1 cellular context compared by ENCODE assay signal in the genomic region with DNA sequence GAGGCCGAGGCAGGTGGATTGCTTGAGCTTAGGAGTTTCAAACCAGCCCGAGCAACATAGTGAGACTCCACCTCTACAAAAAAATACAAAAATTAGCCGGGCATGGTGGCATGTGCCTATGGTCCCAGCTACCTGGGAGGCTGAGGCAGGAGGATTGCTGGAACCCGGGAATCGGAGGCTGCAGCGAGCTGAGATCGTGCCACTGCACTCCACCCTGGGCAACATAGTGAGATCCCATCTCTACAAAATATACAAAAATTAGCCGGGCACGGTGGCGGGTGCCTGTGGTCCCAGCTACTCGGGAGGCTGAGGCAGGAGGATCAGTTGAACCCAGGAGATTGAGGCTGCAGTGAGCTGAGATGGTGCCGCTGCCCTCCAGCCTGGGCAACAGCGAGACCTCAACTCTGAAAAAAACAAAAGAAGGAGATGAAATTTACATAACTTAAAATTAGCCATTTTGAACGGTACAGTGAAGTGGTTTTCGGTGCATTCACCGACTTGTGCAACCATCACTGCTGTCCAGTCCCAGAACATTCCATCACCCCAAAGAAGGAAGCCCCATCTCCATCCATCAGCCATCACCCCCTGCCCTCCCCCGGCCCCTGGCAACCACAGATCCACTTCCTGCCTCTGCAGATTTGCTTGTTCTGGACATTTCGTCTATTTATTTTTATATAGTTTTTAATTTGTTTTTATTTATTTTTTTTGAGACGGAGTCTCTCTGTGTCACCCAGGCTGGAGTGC.
A peak's percentile ranks its signal among the peaks of the same experiment; 100 is the strongest.
TF ChIP-seq lines count a peak whose summit lies in the region.

No MANE protein-coding gene starts in this region.

TF ChIP-seq in HepG2, 621 proteins besides CTCF, POLR2A, EP300 and RAD21:
- TF ChIP-seq, protein P1, sequence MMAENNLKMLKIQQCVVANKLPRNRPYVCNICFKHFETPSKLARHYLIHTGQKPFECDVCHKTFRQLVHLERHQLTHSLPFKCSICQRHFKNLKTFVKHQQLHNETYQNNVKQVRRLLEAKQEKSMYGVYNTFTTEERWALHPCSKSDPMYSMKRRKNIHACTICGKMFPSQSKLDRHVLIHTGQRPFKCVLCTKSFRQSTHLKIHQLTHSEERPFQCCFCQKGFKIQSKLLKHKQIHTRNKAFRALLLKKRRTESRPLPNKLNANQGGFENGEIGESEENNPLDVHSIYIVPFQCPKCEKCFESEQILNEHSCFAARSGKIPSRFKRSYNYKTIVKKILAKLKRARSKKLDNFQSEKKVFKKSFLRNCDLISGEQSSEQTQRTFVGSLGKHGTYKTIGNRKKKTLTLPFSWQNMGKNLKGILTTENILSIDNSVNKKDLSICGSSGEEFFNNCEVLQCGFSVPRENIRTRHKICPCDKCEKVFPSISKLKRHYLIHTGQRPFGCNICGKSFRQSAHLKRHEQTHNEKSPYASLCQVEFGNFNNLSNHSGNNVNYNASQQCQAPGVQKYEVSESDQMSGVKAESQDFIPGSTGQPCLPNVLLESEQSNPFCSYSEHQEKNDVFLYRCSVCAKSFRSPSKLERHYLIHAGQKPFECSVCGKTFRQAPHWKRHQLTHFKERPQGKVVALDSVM (CRISPR knock-in tag; IDR thresholded peaks at IDR 0.05), result peak; percentile 41; the same call in 1 of the 2 replicates
- peak; percentile 80 for TF ChIP-seq ZNF121 (CRISPR knock-in tag; IDR thresholded peaks at IDR 0.05)
- no peak for TF ChIP-seq IKZF1 (IDR thresholded peaks at IDR 0.05)
- TF ChIP-seq, protein P2, sequence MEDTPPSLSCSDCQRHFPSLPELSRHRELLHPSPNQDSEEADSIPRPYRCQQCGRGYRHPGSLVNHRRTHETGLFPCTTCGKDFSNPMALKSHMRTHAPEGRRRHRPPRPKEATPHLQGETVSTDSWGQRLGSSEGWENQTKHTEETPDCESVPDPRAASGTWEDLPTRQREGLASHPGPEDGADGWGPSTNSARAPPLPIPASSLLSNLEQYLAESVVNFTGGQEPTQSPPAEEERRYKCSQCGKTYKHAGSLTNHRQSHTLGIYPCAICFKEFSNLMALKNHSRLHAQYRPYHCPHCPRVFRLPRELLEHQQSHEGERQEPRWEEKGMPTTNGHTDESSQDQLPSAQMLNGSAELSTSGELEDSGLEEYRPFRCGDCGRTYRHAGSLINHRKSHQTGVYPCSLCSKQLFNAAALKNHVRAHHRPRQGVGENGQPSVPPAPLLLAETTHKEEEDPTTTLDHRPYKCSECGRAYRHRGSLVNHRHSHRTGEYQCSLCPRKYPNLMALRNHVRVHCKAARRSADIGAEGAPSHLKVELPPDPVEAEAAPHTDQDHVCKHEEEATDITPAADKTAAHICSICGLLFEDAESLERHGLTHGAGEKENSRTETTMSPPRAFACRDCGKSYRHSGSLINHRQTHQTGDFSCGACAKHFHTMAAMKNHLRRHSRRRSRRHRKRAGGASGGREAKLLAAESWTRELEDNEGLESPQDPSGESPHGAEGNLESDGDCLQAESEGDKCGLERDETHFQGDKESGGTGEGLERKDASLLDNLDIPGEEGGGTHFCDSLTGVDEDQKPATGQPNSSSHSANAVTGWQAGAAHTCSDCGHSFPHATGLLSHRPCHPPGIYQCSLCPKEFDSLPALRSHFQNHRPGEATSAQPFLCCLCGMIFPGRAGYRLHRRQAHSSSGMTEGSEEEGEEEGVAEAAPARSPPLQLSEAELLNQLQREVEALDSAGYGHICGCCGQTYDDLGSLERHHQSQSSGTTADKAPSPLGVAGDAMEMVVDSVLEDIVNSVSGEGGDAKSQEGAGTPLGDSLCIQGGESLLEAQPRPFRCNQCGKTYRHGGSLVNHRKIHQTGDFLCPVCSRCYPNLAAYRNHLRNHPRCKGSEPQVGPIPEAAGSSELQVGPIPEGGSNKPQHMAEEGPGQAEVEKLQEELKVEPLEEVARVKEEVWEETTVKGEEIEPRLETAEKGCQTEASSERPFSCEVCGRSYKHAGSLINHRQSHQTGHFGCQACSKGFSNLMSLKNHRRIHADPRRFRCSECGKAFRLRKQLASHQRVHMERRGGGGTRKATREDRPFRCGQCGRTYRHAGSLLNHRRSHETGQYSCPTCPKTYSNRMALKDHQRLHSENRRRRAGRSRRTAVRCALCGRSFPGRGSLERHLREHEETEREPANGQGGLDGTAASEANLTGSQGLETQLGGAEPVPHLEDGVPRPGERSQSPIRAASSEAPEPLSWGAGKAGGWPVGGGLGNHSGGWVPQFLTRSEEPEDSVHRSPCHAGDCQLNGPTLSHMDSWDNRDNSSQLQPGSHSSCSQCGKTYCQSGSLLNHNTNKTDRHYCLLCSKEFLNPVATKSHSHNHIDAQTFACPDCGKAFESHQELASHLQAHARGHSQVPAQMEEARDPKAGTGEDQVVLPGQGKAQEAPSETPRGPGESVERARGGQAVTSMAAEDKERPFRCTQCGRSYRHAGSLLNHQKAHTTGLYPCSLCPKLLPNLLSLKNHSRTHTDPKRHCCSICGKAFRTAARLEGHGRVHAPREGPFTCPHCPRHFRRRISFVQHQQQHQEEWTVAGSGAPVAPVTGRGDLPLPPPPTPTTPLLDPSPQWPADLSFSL (CRISPR knock-in tag; IDR thresholded peaks at IDR 0.05), result no peak
